In genomic region chr16:55476625-55477533, GRCh38 we compare ENCODE assay signal across 13 cellular contexts. TPM values are rescaled to one million over a fixed set of nuclear protein-coding genes. Genes with fewer than 3 reads are reported as not detected.
A peak's percentile ranks its signal among the peaks of the same experiment; 100 is the strongest.
DNase-seq lines count a peak whose midpoint lies in the region; ATAC-seq and TF ChIP-seq lines count a peak whose summit lies in the region.
"Had no signal": no experiment of that assay in that cellular context is flagged by ENCODE, and none has a peak within 500 bp of the region (broad histone marks: within the 10 kb centered on the region; RNA-seq: fewer than 3 reads in every experiment).

No MANE protein-coding gene starts in this region.

- H3K79me1 ChIP-seq in neuronal stem cell (ENCODE audit: low read depth, low read length), result no peaks in the 10 kb centered on the region

- H4K91ac ChIP-seq in neuronal stem cell (ENCODE audit: low read depth, low read length, poor library complexity), result no peak overlapping the region

- no peaks in the 10 kb centered on the region for H3K9me3 Mint-ChIP-seq in T-cell
- H3K9me3 Mint-ChIP-seq: activated T-helper 17 cell treated with anti-CD3 and anti-CD28 coated beads, Interleukin-2, amount 50 U/mL, for 72 hours; CD4-positive, alpha-beta T cell had no signal

- no CpG with 5 or more reads among the region's 6 CpGs for whole genome bisulfite sequencing in neuronal stem cell (ENCODE audit: extremely low coverage in 2 of 2, insufficient read length in 2 of 2, insufficient replicate concordance in 1 of 2), 2 donors
- 72 to 82% methylated on average over 5 to 6 of the region's 6 CpGs for WGBS in upper lobe of left lung, 2 donors

- TF ChIP-seq CTCF in upper lobe of left lung (IDR thresholded peaks at IDR 0.05), result no peak

- H2BK12ac ChIP-seq in neuronal stem cell (ENCODE audit: low read length), result no peak overlapping the region

- H3K4me1 ChIP-seq in neuronal stem cell (ENCODE audit: control insufficient read depth in 2 of 2, insufficient read depth in 1 of 2, low read depth in 1 of 2, low read length in 2 of 2) (peaks cover 7 to 12% of the 10 kb centered on the region in 2 donors), upper lobe of left lung (peaks cover 0 to 23% (median 12%) of the 10 kb centered on the region in 4 donors)

- H3K9ac ChIP-seq in neuronal stem cell (ENCODE audit: low read depth, low read length, poor library complexity), result peak overlapping the region; percentile 6

- no peak overlapping the region for H2BK120ac ChIP-seq in neuronal stem cell (ENCODE audit: low read depth, low read length)

- H3K36me3 ChIP-seq in neuronal stem cell (replicated peaks in 1 of 2; ENCODE audit: control insufficient read depth in 2 of 2, insufficient read depth in 2 of 2, low read length in 2 of 2), result peaks cover 0 to 5% of the 10 kb centered on the region in 2 donors
- no peaks in the 10 kb centered on the region for H3K36me3 ChIP-seq in upper lobe of left lung

- DNase-seq in RPMI7951 (ENCODE audit: low read depth) (peak; percentile 62), fibroblast of peridontal ligament (ENCODE audit: extremely low read depth) (peak; percentile 71), neuronal stem cell (ENCODE audit: low spot score) (no peak), upper lobe of left lung (no peak), T-cell (no peak), LoVo (ENCODE audit: low spot score) (no peak)
- DNase-seq: activated CD4-positive, alpha-beta T cell treated with anti-CD3 and anti-CD28 coated beads, Interleukin-2, amount 50 U/mL, for 48 hours; CD4-positive, alpha-beta T cell; hypothalamus; posterior cingulate gyrus; T-helper 9 cell had no signal

- no peak for TF ChIP-seq EP300 in upper lobe of left lung (IDR thresholded peaks at IDR 0.05)

- H3K4ac ChIP-seq in neuronal stem cell (ENCODE audit: low read length), result no peak overlapping the region

- H3K27ac ChIP-seq in neuronal stem cell (replicated peaks; ENCODE audit: low read length) (no peak overlapping the region), upper lobe of left lung (peak overlapping the region; percentile 6 to 91 (median 70))

- H3K4me3 ChIP-seq in neuronal stem cell (ENCODE audit: low read length in 2 of 2), result no peak overlapping the region
- no peak overlapping the region for H3K4me3 ChIP-seq in upper lobe of left lung

- peak in 1 of 2 donors; percentile 54 for ATAC-seq in upper lobe of left lung (ENCODE audit: low FRiP score in 2 of 2)
- ATAC-seq in T-cell (replicated peaks in 1 of 4), result no peak
- ATAC-seq in GM21737 (IDR thresholded peaks at IDR 0.05; ENCODE audit: unreplicated experiment), result no peak
- ATAC-seq: activated T-helper 17 cell treated with anti-CD3 and anti-CD28 coated beads, Interleukin-2, amount 50 U/mL, for 72 hours had no signal

- H3K27me3 Mint-ChIP-seq in T-cell, result peaks cover 37 to 44% of the 10 kb centered on the region in 2 donors

- peaks cover 0 to 6% (median 3%) of the 10 kb centered on the region in 3 donors for H3K4me1 Mint-ChIP-seq in T-cell
- H3K4me1 Mint-ChIP-seq: activated T-helper 17 cell treated with anti-CD3 and anti-CD28 coated beads, Interleukin-2, amount 50 U/mL, for 72 hours had no signal

- no peak overlapping the region for H3K18ac ChIP-seq in neuronal stem cell (ENCODE audit: low read length)

- H4K8ac ChIP-seq in neuronal stem cell (ENCODE audit: low read depth, low read length), result no peak overlapping the region

- H3K27ac Mint-ChIP-seq in T-cell, result no peak overlapping the region
- H3K27ac Mint-ChIP-seq: activated T-helper 17 cell treated with anti-CD3 and anti-CD28 coated beads, Interleukin-2, amount 50 U/mL, for 72 hours; CD4-positive, alpha-beta T cell had no signal

- H3K27me3 ChIP-seq in neuronal stem cell (ENCODE audit: control insufficient read depth in 3 of 3, insufficient read depth in 3 of 3, low read depth in 1 of 3, low read length in 3 of 3) (peaks cover 0 to 14% (median 0%) of the 10 kb centered on the region in 3 experiments), upper lobe of left lung (peaks cover 0 to 23% (median 2%) of the 10 kb centered on the region in 4 donors)

- CTCF ChIA-PET in T-cell (lab: Charles Lee), result interaction anchor here (0.6 to 1.0 kb wide), 2 partner anchors 9 to 1919 kb away, joined by 3 to 4 read pairs; no protein-coding TSS in a partner anchor

- H3K14ac ChIP-seq in neuronal stem cell (ENCODE audit: low read length), result no peak overlapping the region

- no peak overlapping the region for H2AK5ac ChIP-seq in neuronal stem cell (ENCODE audit: low read depth, low read length)

- TF ChIP-seq POLR2A in upper lobe of left lung (IDR thresholded peaks at IDR 0.05), result no peak

- H3K4me2 ChIP-seq in neuronal stem cell (ENCODE audit: insufficient read depth, low read length, poor library complexity, severe bottlenecking), result no peak overlapping the region

- no peak overlapping the region for H3K23ac ChIP-seq in neuronal stem cell (ENCODE audit: low read depth, low read length, poor library complexity)

- no peak overlapping the region for H2AFZ ChIP-seq in neuronal stem cell (ENCODE audit: low read length)

- H3K9me3 ChIP-seq in neuronal stem cell (replicated peaks in 1 of 2; ENCODE audit: control insufficient read depth in 2 of 2, insufficient read depth in 1 of 2, low read depth in 1 of 2, low read length in 2 of 2) (no peaks in the 10 kb centered on the region), upper lobe of left lung (no peaks in the 10 kb centered on the region)

- H3K4me3 Mint-ChIP-seq in T-cell, result no peak overlapping the region
- H3K4me3 Mint-ChIP-seq: activated T-helper 17 cell treated with anti-CD3 and anti-CD28 coated beads, Interleukin-2, amount 50 U/mL, for 72 hours; CD4-positive, alpha-beta T cell had no signal

- H2BK15ac ChIP-seq in neuronal stem cell (ENCODE audit: low read length), result no peak overlapping the region

- no peak overlapping the region for H2BK5ac ChIP-seq in neuronal stem cell (ENCODE audit: low read length)

- H3K36me3 Mint-ChIP-seq in T-cell, result no peaks in the 10 kb centered on the region

- POLR2A ChIA-PET in T-cell (lab: Charles Lee), result no interaction called here

RNA-seq across cellular contexts. Expression of gene MMP2, which starts 2.1 kb away (rescaled TPM):
- 667 and 839 TPM in 2 replicates for total RNA-seq in RPMI7951 (2014; rRNA removed; shearing (Covaris generic))
- polyA plus RNA-seq in neuronal stem cell (2013, experiment 1 of 2), result 26.6 TPM
- polyA plus RNA-seq in neuronal stem cell (2013, experiment 2 of 2), result 25.9 TPM
- total RNA-seq in upper lobe of left lung (100 to 1,000 TPM in 4 of 6 donors, 10 to 100 TPM in 2; 45.7 to 265 (median 143) TPM), T-cell (1 to 10 TPM in 3 of 5 donors, under 1 TPM in 1, not detected in 1; 0.44 to 2.4 (median 1.8) TPM)
- total RNA-seq: activated T-helper 17 cell treated with anti-CD3 and anti-CD28 coated beads, Interleukin-2, amount 50 U/mL, for 72 hours; CD4-positive, alpha-beta T cell had no signal

RNA-seq across cellular contexts. Expression of gene LPCAT2, which starts 32.0 kb away (rescaled TPM):
- total RNA-seq in RPMI7951 (2014; rRNA removed; shearing (Covaris generic)), result 76.9 and 80.5 TPM in 2 replicates
- 5.8 TPM for polyA plus RNA-seq in neuronal stem cell (2013, experiment 1 of 2)
- 5.2 TPM for polyA plus RNA-seq in neuronal stem cell (2013, experiment 2 of 2)
- total RNA-seq in upper lobe of left lung, result 10 to 100 TPM; 14.4 to 33.9 (median 26.9) TPM
- 1 to 10 TPM in 1 of 5 donors, under 1 TPM in 4; 0.25 to 1.1 (median 0.79) TPM for total RNA-seq in T-cell

Comparison
In these comparisons a context has a peak if more than half of its experiments do, and no peak if none do; other contexts are left out.
1. DNase-seq: peak in RPMI7951 (single experiment) and fibroblast of peridontal ligament (single experiment); none in neuronal stem cell (single experiment), upper lobe of left lung (0 of 2), T-cell (0 of 34) and LoVo (single experiment).
2. RNA of gene MMP2, which starts 2.1 kb away (total RNA-seq): 667 to 839 TPM in RPMI7951 and 45.7 to 265 TPM in upper lobe of left lung; 0.44 to 2.4 TPM in T-cell; every median in the first group is over 10 times any median in the second.
3. RNA of gene LPCAT2, which starts 32.0 kb away (total RNA-seq): 76.9 to 80.5 TPM in RPMI7951 and 14.4 to 33.9 TPM in upper lobe of left lung; 0.25 to 1.1 TPM in T-cell; every median in the first group is over 4 times any median in the second.